Comparison of ENCODE assay signal across 8 cellular contexts in genomic region chr6:26240981-26241770, GRCh38.
DNase-seq lines count a peak whose midpoint lies in the region; ATAC-seq, FAIRE-seq and TF ChIP-seq lines count a peak whose summit lies in the region.

No MANE protein-coding gene starts in this region.

- POLR2A ChIA-PET in OCI-LY7 (lab: Charles Lee) = interaction anchor here (1.0 kb wide), 1 partner anchor 17 kb away, joined by 4 read pairs; no protein-coding TSS in a partner anchor

- peaks cover 42% of the 10 kb centered on the region for H3K27me3 ChIP-seq in lower lobe of right lung (ENCODE audit: low read depth)
- peaks cover 10 to 37% (median 14%) of the 10 kb centered on the region in 5 donors for H3K27me3 ChIP-seq in subcutaneous abdominal adipose tissue (ENCODE audit: control insufficient read depth in 5 of 5, insufficient read depth in 4 of 5, low read length in 5 of 5)

- H3K36me3 Mint-ChIP-seq in brain = no peaks in the 10 kb centered on the region

- DNase-seq in OCI-LY7 (ENCODE audit: low spot score) (no peak), lower lobe of right lung (peak; percentile 59), SIG-M5 treated with dmso at 0.1 percent for 504 hours (lab: John Stamatoyannopoulos, UW; ENCODE audit: unreplicated experiment) (no peak), NCI-H1048 (lab: John Stamatoyannopoulos, UW) (no peak), H54 (ENCODE audit: insufficient read length, low spot score) (no peak)

- no TSS peak for BruUV-seq in OCI-LY7 (replicated peaks; lab: Mats Ljungman, UMichigan)

- no peaks in the 10 kb centered on the region for H4K20me1 ChIP-seq in OCI-LY7 (ENCODE audit: insufficient read depth, low read length)

- peak overlapping the region in 2 of 5 donors; percentile 59 to 64 for H3K9ac ChIP-seq in subcutaneous abdominal adipose tissue (ENCODE audit: low read length in 5 of 5)

- peak overlapping the region; percentile 76; the same call in 1 of the 2 replicates for H2AFZ ChIP-seq in OCI-LY7 (ENCODE audit: low read length)

- H3K4me2 ChIP-seq in OCI-LY7 (ENCODE audit: low read length) = peak overlapping the region; percentile 25; the same call in 1 of the 2 replicates

- CTCF ChIA-PET in OCI-LY7 (lab: Charles Lee; ENCODE audit: unreplicated experiment) = no interaction called here

- H3K4me1 ChIP-seq in OCI-LY7 (ENCODE audit: insufficient read depth, low read length, poor library complexity, severe bottlenecking) (peaks cover 5% of the 10 kb centered on the region), lower lobe of right lung (no peaks in the 10 kb centered on the region), subcutaneous abdominal adipose tissue (ENCODE audit: control insufficient read depth in 5 of 5, insufficient read depth in 5 of 5, low read length in 5 of 5) (peaks cover 0 to 14% (median 12%) of the 10 kb centered on the region in 5 donors)

- no peaks in the 10 kb centered on the region for H3K9me2 ChIP-seq in OCI-LY7 (ENCODE audit: insufficient read depth, low read length)

- no peaks in the 10 kb centered on the region for H3K4me1 Mint-ChIP-seq in brain

- H3K36me3 ChIP-seq in OCI-LY7 (ENCODE audit: insufficient read depth, low read length) = no peaks in the 10 kb centered on the region
- no peaks in the 10 kb centered on the region for H3K36me3 ChIP-seq in lower lobe of right lung
- H3K36me3 ChIP-seq in subcutaneous abdominal adipose tissue (ENCODE audit: control insufficient read depth in 5 of 5, insufficient read depth in 5 of 5, low read length in 5 of 5) = no peaks in the 10 kb centered on the region

- FAIRE-seq in H54 (lab: Jason Lieb, UNC) = no peak

- no peak for TF ChIP-seq POLR2A in H54 (IDR thresholded peaks at IDR 0.05; ENCODE audit: low read depth, low read length)

- no peaks in the 10 kb centered on the region for H3K9me3 ChIP-seq in OCI-LY7 (ENCODE audit: low read length)
- H3K9me3 ChIP-seq in lower lobe of right lung = no peaks in the 10 kb centered on the region
- peaks cover 0 to 8% (median 0%) of the 10 kb centered on the region in 5 donors for H3K9me3 ChIP-seq in subcutaneous abdominal adipose tissue (ENCODE audit: control insufficient read depth in 5 of 5, low read length in 5 of 5)

- peaks cover under 1% of the 10 kb centered on the region for H3K27me3 Mint-ChIP-seq in brain

- H3K4me3 Mint-ChIP-seq in brain = peak overlapping the region in 4 of 5 experiments; percentile 3 to 83 (median 22)

- ATAC-seq in GM18519 (IDR thresholded peaks at IDR 0.05; ENCODE audit: low FRiP score, unreplicated experiment) (peak; percentile 2), lower lobe of right lung (peak; percentile 30 to 65)

- intact Hi-C loops in OCI-LY7 (cut with micrococcal nuclease; ENCODE audit: unreplicated experiment) = no loop called here
- intact Hi-C loops in lower lobe of right lung (cut with DNase I) = no loop called here

- H3K27ac ChIP-seq in OCI-LY7 (ENCODE audit: low read depth, low read length, poor library complexity, severe bottlenecking) (no peak overlapping the region), lower lobe of right lung (peak overlapping the region; percentile 89), subcutaneous abdominal adipose tissue (ENCODE audit: low read depth, low read length) (peak overlapping the region; percentile 60)

- H3K9me3 Mint-ChIP-seq in brain = peaks cover 0 to 8% (median 5%) of the 10 kb centered on the region in 5 experiments

- H3K79me2 ChIP-seq in OCI-LY7 (ENCODE audit: insufficient read depth, low read depth, low read length) = no peaks in the 10 kb centered on the region

- peak overlapping the region in 1 of 5 experiments; percentile 94 for H3K27ac Mint-ChIP-seq in brain

- no peak overlapping the region for H3K4me3 ChIP-seq in OCI-LY7 (ENCODE audit: low read depth, low read length, poor library complexity, severe bottlenecking)
- peak overlapping the region; percentile 52 for H3K4me3 ChIP-seq in lower lobe of right lung
- H3K4me3 ChIP-seq in subcutaneous abdominal adipose tissue (ENCODE audit: low read depth in 1 of 5, low read length in 5 of 5) = peak overlapping the region; percentile 40 to 84 (median 76)

- no peak for TF ChIP-seq CTCF in OCI-LY7 (conservative IDR thresholded peaks at IDR 0.05; ENCODE audit: low read length)
- no peak for TF ChIP-seq CTCF in brain (conservative IDR thresholded peaks at IDR 0.05)
- no peak for TF ChIP-seq CTCF in lower lobe of right lung (IDR thresholded peaks at IDR 0.05)
